Comparison of ENCODE assay signal across 8 cellular contexts in the genomic region with DNA sequence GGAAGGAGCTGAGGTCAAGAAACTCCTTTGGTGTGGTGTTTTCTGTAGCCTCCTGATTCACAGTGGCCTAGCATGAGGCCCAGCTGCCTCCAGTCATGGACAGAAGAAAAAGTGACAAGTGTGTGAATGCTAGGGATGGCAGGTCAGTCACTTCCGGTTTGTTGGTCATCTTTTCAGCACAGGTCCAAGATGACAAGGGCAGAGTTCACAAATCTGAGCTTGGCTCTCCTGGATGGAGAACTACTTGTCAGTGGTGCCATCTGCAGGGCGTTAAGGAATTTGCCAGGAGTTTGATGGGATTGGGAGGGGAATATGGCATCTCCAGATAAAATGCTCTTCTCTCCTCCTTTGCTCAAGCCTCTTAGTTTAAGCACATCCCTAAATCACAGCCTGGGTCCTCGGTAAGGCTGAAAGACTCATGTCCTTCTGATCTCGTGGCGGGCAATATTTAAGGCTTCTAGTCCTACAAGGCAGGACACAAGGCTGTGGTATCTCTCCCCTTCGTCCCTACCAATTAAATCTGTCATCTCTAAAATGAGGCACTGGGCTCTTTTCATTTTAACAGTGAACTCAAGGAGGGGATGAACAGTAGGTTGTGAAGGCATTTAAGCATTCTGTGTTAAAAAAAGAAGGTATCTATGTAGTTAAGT. TPM values are rescaled to one million over a fixed set of nuclear protein-coding genes. Genes with fewer than 3 reads are reported as not detected.
DNase-seq lines count a peak whose midpoint lies in the region; ATAC-seq, FAIRE-seq and TF ChIP-seq lines count a peak whose summit lies in the region.

No MANE protein-coding gene starts in this region.

- ATAC-seq in psoas muscle (peak; percentile 79 to 96 (median 91)), HG03095 (IDR thresholded peaks at IDR 0.05; ENCODE audit: unreplicated experiment) (no peak)

- H3K36me3 ChIP-seq in psoas muscle (ENCODE audit: insufficient read depth in 1 of 2, low read depth in 1 of 2): no peaks in the 10 kb centered on the region

- intact Hi-C loops in psoas muscle (cut with DNase I): loop anchor here (2.0 to 5.0 kb wide), 3 partner anchors 32 to 59 kb away; partner anchors contain the start of gene KMT2D (in 1 of the 2)

- H3K4me3 ChIP-seq in psoas muscle: no peak overlapping the region

- no peaks in the 10 kb centered on the region for H3K9me3 ChIP-seq in psoas muscle

- peak; percentile 60 for TF ChIP-seq CTCF in psoas muscle (IDR thresholded peaks at IDR 0.05)

- H3K27ac ChIP-seq in psoas muscle: no peak overlapping the region

- FAIRE-seq in HTR-8/SVneo (lab: Jason Lieb, UNC): peak; percentile 52

- no peaks in the 10 kb centered on the region for H3K4me1 ChIP-seq in psoas muscle

- DNase-seq in Ammon's horn (ENCODE audit: low spot score) (peak; percentile 83), HTR-8/SVneo (ENCODE audit: insufficient read length, low spot score) (peak; percentile 80), SW480 (ENCODE audit: low spot score) (peak; percentile 77), glomerular visceral epithelial cell (ENCODE audit: extremely low spot score) (peak; percentile 69), psoas muscle (no peak), SIG-M5 (lab: John Stamatoyannopoulos, UW) (no peak)
- DNase-seq in stimulated activated CD4-positive, alpha-beta T cell treated with anti-CD3 and anti-CD28 coated beads, Interleukin-1b, Interleukin-23, amount 100 ng/mL, for 48 hours: no peak

- no peaks in the 10 kb centered on the region for H3K27me3 ChIP-seq in psoas muscle (ENCODE audit: insufficient read depth in 3 of 3, low read length in 2 of 3)

- WGBS in psoas muscle, 3 donors: 26 to 29% (median 26%) methylated on average over 6 of the region's 6 CpGs

RNA-seq across cellular contexts. Expression of gene TUBA1B, which starts 10.0 kb away (rescaled TPM):
- total RNA-seq in psoas muscle: 100 to 1,000 TPM; 101 to 368 (median 242) TPM
- 1,000 to 10,000 TPM in 1 of 3 donors, 100 to 1,000 TPM in 2; 294 to 1,147 (median 389) TPM for polyA plus RNA-seq in psoas muscle

RNA-seq across cellular contexts. Expression of gene LMBR1L, which starts 10.5 kb away (rescaled TPM):
- total RNA-seq in psoas muscle: 10 to 100 TPM; 13.3 to 27.3 (median 21.3) TPM
- 10 to 100 TPM; 13.3 to 16.8 (median 14.1) TPM for polyA plus RNA-seq in psoas muscle

RNA-seq across cellular contexts. Expression of gene DHH, which starts 26.6 kb away (rescaled TPM):
- under 1 TPM; 0.07 to 0.43 (median 0.17) TPM for total RNA-seq in psoas muscle
- polyA plus RNA-seq in psoas muscle: under 1 TPM; 0.08 to 0.39 (median 0.17) TPM

RNA-seq across cellular contexts. Expression of gene RHEBL1, which starts 51.4 kb away (rescaled TPM):
- total RNA-seq in psoas muscle: under 1 TPM in 1 of 4 donors, not detected in 3; 0.97 TPM
- polyA plus RNA-seq in psoas muscle: 1 to 10 TPM in 1 of 3 donors, under 1 TPM in 2; 0.21 to 1.2 (median 0.57) TPM

Comparison
In these comparisons a context has a peak if more than half of its experiments do, and no peak if none do; other contexts are left out.
1. DNase-seq: peak in Ammon's horn (single experiment), HTR-8/SVneo (single experiment), SW480 (single experiment) and glomerular visceral epithelial cell (single experiment); none in psoas muscle (0 of 2), stimulated activated CD4-positive, alpha-beta T cell treated with anti-CD3 and anti-CD28 coated beads, Interleukin-1b, Interleukin-23, amount 100 ng/mL, for 48 hours (single experiment) and SIG-M5 (single experiment).